29 cellular contexts compared by ENCODE assay signal in genomic region chr5:145971108-145971507, GRCh38.
"Had no signal": no experiment of that assay in that cellular context is flagged by ENCODE, and none has a peak within 500 bp of the region (broad histone marks: within the 10 kb centered on the region; RNA-seq: fewer than 3 reads in every experiment).

No MANE protein-coding gene starts in this region.

- H3K9me3 ChIP-seq: spleen, suprapubic skin, tibial artery, upper lobe of right lung had no signal

- DNase-seq: activated CD4-positive, alpha-beta memory T cell treated with anti-CD3 and anti-CD28 coated beads, Interleukin-2, amount 10 ng/mL, durations not matched to agents 7 days and 5 days; activated CD4-positive, alpha-beta T cell treated with anti-CD3 and anti-CD28 coated beads, Interleukin-2, amount 10 ng/mL, durations not matched to agents 24 days and 14 days; activated CD4-positive, CD25-positive, alpha-beta regulatory T cell treated with anti-CD3 and anti-CD28 coated beads, Interleukin-2, amount 50 U/mL, for 72 hours; activated CD8-positive, alpha-beta memory T cell treated with anti-CD3 and anti-CD28 coated beads, Interleukin-2, amount 50 U/mL, for 48 hours; activated gamma-delta T cell treated with Interleukin-2 at 50 U/mL for 16 hours; activated naive CD4-positive, alpha-beta T cell treated with anti-CD3 and anti-CD28 coated beads, Interleukin-2, amount 50 U/mL, for 16 hours; activated T-cell treated with anti-CD3 and anti-CD28 coated beads, Interleukin-2, amount 50 U/mL, for 24 hours; amniotic stem cell; brain microvascular endothelial cell; central memory CD4-positive, alpha-beta T cell; foreskin melanocyte; heart right ventricle; left ventricle myocardium inferior; mesendoderm; mucosa of descending colon; right cardiac atrium; spleen; stimulated activated naive CD4-positive, alpha-beta T cell; tibial artery; upper lobe of right lung had no signal

- H3K27ac ChIP-seq: brain microvascular endothelial cell, esophagus muscularis mucosa, heart right ventricle, left ventricle myocardium inferior, spleen, suprapubic skin, tibial artery, upper lobe of right lung, VCaP had no signal

- H3K4me3 ChIP-seq: esophagus muscularis mucosa, heart right ventricle, left ventricle myocardium inferior, lung, mucosa of descending colon, spleen, suprapubic skin, tibial artery, upper lobe of right lung had no signal

- FAIRE-seq: astrocyte, endothelial cell of umbilical vein, islet of Langerhans, TTC549 had no signal

- H3K27ac Mint-ChIP-seq: activated CD4-positive, alpha-beta memory T cell treated with anti-CD3 and anti-CD28 coated beads, Interleukin-2, amount 10 ng/mL, durations not matched to agents 7 days and 5 days; activated CD4-positive, alpha-beta T cell treated with anti-CD3 and anti-CD28 coated beads, Interleukin-2, amount 10 ng/mL, durations not matched to agents 24 days and 14 days; activated T-cell treated with anti-CD3 and anti-CD28 coated beads, Interleukin-2, amount 50 U/mL, for 24 hours; natural killer cell treated with Interleukin-12 subunit alpha and Interleukin-12 subunit beta and Interleukin-15 and Interleukin-18, amount 100 ng/mL, for 72 hours had no signal

- H3K9me3 Mint-ChIP-seq: activated CD4-positive, alpha-beta memory T cell treated with anti-CD3 and anti-CD28 coated beads, Interleukin-2, amount 10 ng/mL, durations not matched to agents 7 days and 5 days; activated CD4-positive, alpha-beta T cell treated with anti-CD3 and anti-CD28 coated beads, Interleukin-2, amount 10 ng/mL, durations not matched to agents 24 days and 14 days; activated T-cell treated with anti-CD3 and anti-CD28 coated beads, Interleukin-2, amount 50 U/mL, for 24 hours; natural killer cell treated with Interleukin-12 subunit alpha and Interleukin-12 subunit beta and Interleukin-15 and Interleukin-18, amount 100 ng/mL, for 72 hours had no signal

- H3K36me3 ChIP-seq: brain microvascular endothelial cell, esophagus muscularis mucosa, heart right ventricle, left ventricle myocardium inferior, spleen, suprapubic skin, tibial artery, upper lobe of right lung had no signal

- H3K27me3 ChIP-seq: brain microvascular endothelial cell, esophagus muscularis mucosa, heart right ventricle, spleen, suprapubic skin, tibial artery, upper lobe of right lung had no signal

- H3K4me1 Mint-ChIP-seq: activated CD4-positive, alpha-beta memory T cell treated with anti-CD3 and anti-CD28 coated beads, Interleukin-2, amount 10 ng/mL, durations not matched to agents 7 days and 5 days; activated CD4-positive, alpha-beta T cell treated with anti-CD3 and anti-CD28 coated beads, Interleukin-2, amount 10 ng/mL, durations not matched to agents 24 days and 14 days had no signal

- H3K4me3 Mint-ChIP-seq: activated CD4-positive, alpha-beta memory T cell treated with anti-CD3 and anti-CD28 coated beads, Interleukin-2, amount 10 ng/mL, durations not matched to agents 7 days and 5 days; activated CD4-positive, alpha-beta T cell treated with anti-CD3 and anti-CD28 coated beads, Interleukin-2, amount 10 ng/mL, durations not matched to agents 24 days and 14 days; activated T-cell treated with anti-CD3 and anti-CD28 coated beads, Interleukin-2, amount 50 U/mL, for 24 hours; natural killer cell treated with Interleukin-12 subunit alpha and Interleukin-12 subunit beta and Interleukin-15 and Interleukin-18, amount 100 ng/mL, for 72 hours had no signal

- H3K4me1 ChIP-seq: spleen, upper lobe of right lung had no signal

- H3K36me3 Mint-ChIP-seq: natural killer cell treated with Interleukin-12 subunit alpha and Interleukin-12 subunit beta and Interleukin-15 and Interleukin-18, amount 100 ng/mL, for 72 hours had no signal

- ATAC-seq: heart right ventricle; mucosa of descending colon; natural killer cell treated with Interleukin-12 subunit alpha and Interleukin-12 subunit beta and Interleukin-15 and Interleukin-18, amount 100 ng/mL, for 72 hours; right cardiac atrium; upper lobe of right lung had no signal
